8 cellular contexts compared by ENCODE assay signal in genomic region chrX:1592863-1593201, GRCh38. TPM values are rescaled to one million over a fixed set of nuclear protein-coding genes. Genes with fewer than 3 reads are reported as not detected.
DNase-seq lines count a peak whose midpoint lies in the region; ATAC-seq and TF ChIP-seq lines count a peak whose summit lies in the region.

No MANE protein-coding gene starts in this region.

- ATAC-seq in HG03571 (IDR thresholded peaks at IDR 0.05; ENCODE audit: unreplicated experiment) (peak; percentile 14), left lung (peak; percentile 11)

- H3K9me3 Mint-ChIP-seq in type B pancreatic cell = no peaks in the 10 kb centered on the region

- H3K4me1 Mint-ChIP-seq in type B pancreatic cell (ENCODE audit: unreplicated experiment) = no peaks in the 10 kb centered on the region

- TF ChIP-seq CTCF in ascending aorta (IDR thresholded peaks at IDR 0.05) (no peak), left lung (IDR thresholded peaks at IDR 0.05) (no peak), type B pancreatic cell (conservative IDR thresholded peaks at IDR 0.05) (no peak)

- peak overlapping the region; percentile 82 to 87 for H3K27ac ChIP-seq in ascending aorta
- H3K27ac ChIP-seq in left lung = peak overlapping the region; percentile 44 to 84

- H3K9me3 ChIP-seq in ascending aorta (no peaks in the 10 kb centered on the region), left lung (no peaks in the 10 kb centered on the region)

- peak overlapping the region; percentile 92 for H3K4me3 Mint-ChIP-seq in type B pancreatic cell

- H3K4me3 ChIP-seq in ascending aorta = peak overlapping the region; percentile 97 to 98
- H3K4me3 ChIP-seq in left lung = peak overlapping the region; percentile 67 to 73

- H3K4me1 ChIP-seq in ascending aorta (peaks cover 0 to 9% of the 10 kb centered on the region in 2 donors), left lung (peaks cover 0 to 18% of the 10 kb centered on the region in 2 donors)

- H3K27ac Mint-ChIP-seq in type B pancreatic cell = peak overlapping the region; percentile 78

- peaks cover 4% of the 10 kb centered on the region for H3K36me3 Mint-ChIP-seq in type B pancreatic cell

- DNase-seq in activated T-cell treated with anti-CD3 and anti-CD28 coated beads, Interleukin-2, amount 50 U/mL, for 1 hour = peak; percentile 22
- DNase-seq in activated T-cell treated with anti-CD3 and anti-CD28 coated beads for 4 hours = no peak
- DNase-seq in ascending aorta (ENCODE audit: low spot score in 2 of 2) = no peak
- peak in 1 of 2 donors; percentile 77 for DNase-seq in left lung
- DNase-seq in type B pancreatic cell (ENCODE audit: extremely low spot score, unreplicated experiment) = no peak
- DNase-seq in middle frontal gyrus (ENCODE audit: extremely low spot score, low spot score) = no peak
- DNase-seq in NCI-H510A treated with DMSO at 0.1 percent for 48 hours (lab: John Stamatoyannopoulos, UW) = no peak

- H3K36me3 ChIP-seq in ascending aorta (peaks cover 39 to 45% of the 10 kb centered on the region in 2 donors), left lung (peaks cover 5 to 43% of the 10 kb centered on the region in 2 donors)

- intact Hi-C loops in ascending aorta (cut with DNase I) (loop anchor here (5.0 kb wide), 3 partner anchors 904 to 1206 kb away; partner anchors contain the start of genes CD99 and PPP2R3B), left lung (cut with DNase I) (no loop called here)

- H3K27me3 Mint-ChIP-seq in type B pancreatic cell = no peaks in the 10 kb centered on the region

- H3K27me3 ChIP-seq in ascending aorta (no peaks in the 10 kb centered on the region), left lung (no peaks in the 10 kb centered on the region)

RNA-seq across cellular contexts. Expression of gene AKAP17A, which starts 1.4 kb away (rescaled TPM):
- 74.0 TPM for total RNA-seq in ascending aorta
- 10 to 100 TPM; 31.1 to 44.7 TPM for total RNA-seq in left lung
- 49.8 and 53.0 TPM in 2 replicates for total RNA-seq in type B pancreatic cell (ENCODE audit: low replicate concordance)

RNA-seq across cellular contexts. Expression of gene ASMT, which starts 22.0 kb away (rescaled TPM):
- total RNA-seq in ascending aorta (37.5 TPM), left lung (not detected), type B pancreatic cell (ENCODE audit: low replicate concordance) (not detected in 2 replicates)

RNA-seq across cellular contexts. Expression of gene P2RY8, which starts 55.8 kb away (rescaled TPM):
- 2.2 TPM for total RNA-seq in ascending aorta
- total RNA-seq in left lung = 1 to 10 TPM; 1.5 to 6.9 TPM
- not detected in 2 replicates for total RNA-seq in type B pancreatic cell (ENCODE audit: low replicate concordance)

Comparison
In these comparisons a context has a peak if more than half of its experiments do, and no peak if none do; other contexts are left out.
1. RNA of gene ASMT, which starts 22.0 kb away (total RNA-seq): 37.5 TPM in ascending aorta (single experiment); not detected in left lung and not detected in type B pancreatic cell; every median in the first group is over 10 times any median in the second.